33 cellular contexts compared by ENCODE assay signal in the genomic region with DNA sequence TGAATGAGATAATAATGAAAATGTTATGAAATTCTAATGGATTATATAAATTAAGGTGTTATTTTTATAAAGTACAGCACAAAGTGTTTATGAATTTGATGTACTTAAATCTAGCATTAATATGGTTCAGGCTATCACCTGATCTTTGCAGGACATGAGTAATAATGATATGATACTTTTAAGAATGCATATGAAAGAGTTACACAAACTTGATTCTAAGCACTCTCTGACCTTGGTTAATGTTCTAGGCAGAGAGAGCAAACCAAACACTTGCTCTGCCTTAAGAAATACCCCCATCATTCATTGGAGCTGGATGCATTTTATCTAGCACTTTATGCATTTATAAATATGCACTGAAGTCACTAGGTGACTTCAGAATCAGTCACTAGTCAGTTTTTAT.
"Had no signal": no experiment of that assay in that cellular context is flagged by ENCODE, and none has a peak within 500 bp of the region (broad histone marks: within the 10 kb centered on the region; RNA-seq: fewer than 3 reads in every experiment).

No MANE protein-coding gene starts in this region.

- H3K36me3 ChIP-seq: adrenal gland, brain microvascular endothelial cell, breast epithelium, cardiac muscle cell had no signal

- H3K4me3 ChIP-seq: adrenal gland, body of pancreas, breast epithelium, cardiac muscle cell had no signal

- H3K9me3 ChIP-seq: adrenal gland, body of pancreas, breast epithelium had no signal

- H3K27ac ChIP-seq: adrenal gland, body of pancreas, brain microvascular endothelial cell, breast epithelium, cardiac muscle cell, VCaP had no signal

- DNase-seq: activated B cell treated with CpG ODN at 0.5 μM for 24 hours; activated CD4-positive, alpha-beta memory T cell treated with anti-CD3 and anti-CD28 coated beads for 36 hours; activated CD4-positive, alpha-beta T cell treated with anti-CD3 and anti-CD28 coated beads for 4 hours; activated CD4-positive, alpha-beta T cell treated with anti-CD3 and anti-CD28 coated beads, Interleukin-2, amount 10 ng/mL, durations not matched to agents 24 days and 14 days; activated CD4-positive, alpha-beta T cell treated with anti-CD3 and anti-CD28 coated beads, Interleukin-2, amount 50 U/mL, for 1 hour; activated CD4-positive, alpha-beta T cell treated with anti-CD3 and anti-CD28 coated beads, Interleukin-2, amount 50 U/mL, for 4 hours; activated CD4-positive, CD25-positive, alpha-beta regulatory T cell treated with anti-CD3 and anti-CD28 coated beads, Interleukin-2, amount 50 U/mL, for 72 hours; activated CD8-positive, alpha-beta memory T cell treated with anti-CD3 and anti-CD28 coated beads, Interleukin-2, amount 50 U/mL, for 4 hours; activated CD8-positive, alpha-beta T cell treated with anti-CD3 and anti-CD28 coated beads for 36 hours; activated effector memory CD4-positive, alpha-beta T cell treated with anti-CD3 and anti-CD28 coated beads, Interleukin-2, amount 50 U/mL, for 16 hours; activated gamma-delta T cell treated with Interleukin-2 at 50 U/mL for 16 hours; activated naive CD4-positive, alpha-beta T cell; activated naive CD4-positive, alpha-beta T cell treated with anti-CD3 and anti-CD28 coated beads for 36 hours; activated naive CD4-positive, alpha-beta T cell treated with anti-CD3 and anti-CD28 coated beads, Interleukin-2, amount 50 U/mL, for 16 hours; activated naive CD8-positive, alpha-beta T cell treated with anti-CD3 and anti-CD28 coated beads for 36 hours; activated T-cell treated with anti-CD3 and anti-CD28 coated beads for 4 hours; activated T-cell treated with anti-CD3 and anti-CD28 coated beads, Interleukin-2, amount 50 U/mL, for 1 hour; activated T-cell treated with anti-CD3 and anti-CD28 coated beads, Interleukin-2, amount 50 U/mL, for 4 hours; activated T-cell treated with anti-CD3 and anti-CD28 coated beads, Interleukin-2, amount 50 U/mL, for 72 hours; adrenal gland; amniotic stem cell; aorta; body of pancreas; brain microvascular endothelial cell; caudate nucleus; T-helper 1 cell; T-helper 2 cell; T-helper 9 cell had no signal

- H3K4me1 ChIP-seq: adrenal gland, body of pancreas, breast epithelium had no signal

- ATAC-seq: activated CD8-positive, alpha-beta T cell treated with anti-CD3 and anti-CD28 coated beads for 36 hours; activated naive CD4-positive, alpha-beta T cell treated with anti-CD3 and anti-CD28 coated beads, Interleukin-2, amount 50 U/mL, for 72 hours; activated T-cell treated with anti-CD3 and anti-CD28 coated beads, Interleukin-2, amount 50 U/mL, for 4 hours; activated T-cell treated with anti-CD3 and anti-CD28 coated beads, Interleukin-2, amount 50 U/mL, for 72 hours; activated T-helper 17 cell treated with anti-CD3 and anti-CD28 coated beads, Interleukin-2, amount 50 U/mL, for 72 hours; body of pancreas had no signal

- H3K27me3 ChIP-seq: adrenal gland, body of pancreas, brain microvascular endothelial cell, breast epithelium, cardiac muscle cell had no signal
